In the genomic region with DNA sequence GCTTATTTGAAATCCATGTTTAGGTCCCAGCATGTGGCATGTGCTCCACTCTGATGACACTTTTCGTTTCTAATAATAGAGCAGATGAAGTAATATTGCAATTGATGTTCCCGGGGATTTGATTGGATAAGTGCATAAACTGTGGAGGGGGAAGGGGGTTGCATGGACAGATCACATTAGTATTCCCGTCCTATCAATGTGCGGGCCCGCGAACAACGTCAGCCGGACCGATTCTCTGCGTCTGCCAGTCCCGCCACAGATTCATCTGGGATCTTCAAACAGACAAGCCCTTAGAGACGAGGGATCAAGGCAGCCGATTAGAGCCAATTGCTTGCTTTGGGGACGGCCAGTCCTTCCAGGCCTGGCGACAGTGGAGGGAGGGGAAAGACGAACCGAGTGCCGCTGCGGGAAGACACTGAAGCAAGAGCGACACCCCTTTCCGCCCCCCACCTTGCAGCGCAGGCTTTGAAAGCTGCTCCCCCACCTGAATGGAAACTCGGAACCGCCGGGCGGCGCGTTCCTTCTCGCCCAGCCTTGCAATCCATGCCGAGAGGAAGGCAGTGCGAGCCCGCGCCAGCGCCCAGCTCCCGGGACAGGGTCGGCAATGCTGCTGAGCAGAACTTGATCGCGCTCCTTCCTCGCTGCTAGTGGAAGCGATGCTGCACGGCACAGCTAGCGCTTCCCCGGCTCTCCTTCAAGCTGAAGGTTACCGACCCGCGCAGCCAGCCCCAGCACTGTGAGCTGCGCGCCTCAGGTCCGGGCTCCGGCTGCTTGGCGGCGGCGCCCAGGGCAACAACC, we compare ENCODE assay signal across 1 cellular context.
A peak's percentile ranks its signal among the peaks of the same experiment; 100 is the strongest.
TF ChIP-seq lines count a peak whose summit lies in the region.

Gene RGS7BP (plus strand): TSS at position 247 of the 798 bp plus-strand sequence. CDS start 610 bp downstream, outside the sequence.

TF ChIP-seq in H1, 55 proteins besides CTCF, POLR2A, EP300 and RAD21 (continued from another document):
- TF ChIP-seq, protein P1, sequence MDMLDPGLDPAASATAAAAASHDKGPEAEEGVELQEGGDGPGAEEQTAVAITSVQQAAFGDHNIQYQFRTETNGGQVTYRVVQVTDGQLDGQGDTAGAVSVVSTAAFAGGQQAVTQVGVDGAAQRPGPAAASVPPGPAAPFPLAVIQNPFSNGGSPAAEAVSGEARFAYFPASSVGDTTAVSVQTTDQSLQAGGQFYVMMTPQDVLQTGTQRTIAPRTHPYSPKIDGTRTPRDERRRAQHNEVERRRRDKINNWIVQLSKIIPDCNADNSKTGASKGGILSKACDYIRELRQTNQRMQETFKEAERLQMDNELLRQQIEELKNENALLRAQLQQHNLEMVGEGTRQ (IDR thresholded peaks at IDR 0.05; ENCODE audit: low read length): no peak
- TF ChIP-seq GABPA (IDR thresholded peaks at IDR 0.05; ENCODE audit: borderline replicate concordance, insufficient read depth, low read length): 0 out of 2 replicates have a peak, but pooled peaks have one; percentile 59
- TF ChIP-seq BACH1 (IDR thresholded peaks at IDR 0.05; ENCODE audit: low read length): no peak
- TF ChIP-seq SUZ12 (IDR thresholded peaks at IDR 0.05; ENCODE audit: low read length): 0 out of 2 replicates have a peak, but pooled peaks have one; percentile 19
- no peak for TF ChIP-seq JUND (IDR thresholded peaks at IDR 0.05; ENCODE audit: low read length)
- peak; percentile 31; the same call in 1 of the 2 replicates for TF ChIP-seq PHF8 (conservative IDR thresholded peaks at IDR 0.05; ENCODE audit: low read depth, low read length)
- peak; percentile 15; the same call in 1 of the 2 replicates for TF ChIP-seq YY1 (IDR thresholded peaks at IDR 0.05; ENCODE audit: low read depth, low read length)
- no peak for TF ChIP-seq CHD7 (IDR thresholded peaks at IDR 0.05; ENCODE audit: insufficient replicate concordance, low read length)
- no peak for TF ChIP-seq SIX5 (IDR thresholded peaks at IDR 0.05; ENCODE audit: low read depth, low read length)
- TF ChIP-seq FOSL1 (IDR thresholded peaks at IDR 0.05; ENCODE audit: insufficient read depth, low read depth, low read length): no peak
- TF ChIP-seq GTF2F1 (IDR thresholded peaks at IDR 0.05; ENCODE audit: borderline replicate concordance, low read depth, low read length): no peak
- TF ChIP-seq MAFK (IDR thresholded peaks at IDR 0.05; ENCODE audit: low read depth, low read length): no peak
- TF ChIP-seq SP1 (IDR thresholded peaks at IDR 0.05; ENCODE audit: low read depth, low read length): no peak
- no peak for TF ChIP-seq SAP30 (IDR thresholded peaks at IDR 0.05; ENCODE audit: insufficient read depth, insufficient replicate concordance, low read length)
- TF ChIP-seq NRF1 (IDR thresholded peaks at IDR 0.05; ENCODE audit: low read depth, low read length): no peak
- peak; percentile 63 for TF ChIP-seq ASH2L (IDR thresholded peaks at IDR 0.05; ENCODE audit: low read length)
- TF ChIP-seq BRCA1 (IDR thresholded peaks at IDR 0.05; ENCODE audit: low read depth, low read length): no peak
- TF ChIP-seq CTBP2 (IDR thresholded peaks at IDR 0.05; ENCODE audit: borderline replicate concordance, insufficient read depth, insufficient read length, low read length): no peak
- TF ChIP-seq CHD1 (IDR thresholded peaks at IDR 0.05; ENCODE audit: low read depth, low read length): no peak
- TF ChIP-seq EGR1 (IDR thresholded peaks at IDR 0.05; ENCODE audit: borderline replicate concordance, low read depth, low read length): no peak
- no peak for TF ChIP-seq CEBPB (IDR thresholded peaks at IDR 0.05; ENCODE audit: low read depth, low read length)
- no peak; the same call in 1 of the 2 replicates for TF ChIP-seq RBBP5 (IDR thresholded peaks at IDR 0.05; ENCODE audit: borderline replicate concordance, low read depth, low read length)
- TF ChIP-seq CHD2 (IDR thresholded peaks at IDR 0.05; ENCODE audit: low read length): no peak
- no peak for TF ChIP-seq POU5F1 (IDR thresholded peaks at IDR 0.05; ENCODE audit: low read depth, low read length)
- TF ChIP-seq RNF2 (IDR thresholded peaks at IDR 0.05; ENCODE audit: borderline replicate concordance, low read depth, low read length, missing control alignments, poor library complexity, severe bottlenecking): no peak
- no peak for TF ChIP-seq HDAC6 (IDR thresholded peaks at IDR 0.05; ENCODE audit: low read depth, low read length)
- no peak for TF ChIP-seq SRF (IDR thresholded peaks at IDR 0.05; ENCODE audit: low read depth, low read length)
- TF ChIP-seq BCL11A (IDR thresholded peaks at IDR 0.05; ENCODE audit: low read depth in 2 of 2, low read length in 2 of 2): no peak
- TF ChIP-seq TAF7 (optimal IDR thresholded peaks at IDR 0.05; ENCODE audit: borderline replicate concordance, low read depth, low read length): no peak
- no peak for TF ChIP-seq CREB1 (IDR thresholded peaks at IDR 0.05)
- TF ChIP-seq JUN (IDR thresholded peaks at IDR 0.05; ENCODE audit: low read depth, low read length): no peak
- TF ChIP-seq, protein P2, sequence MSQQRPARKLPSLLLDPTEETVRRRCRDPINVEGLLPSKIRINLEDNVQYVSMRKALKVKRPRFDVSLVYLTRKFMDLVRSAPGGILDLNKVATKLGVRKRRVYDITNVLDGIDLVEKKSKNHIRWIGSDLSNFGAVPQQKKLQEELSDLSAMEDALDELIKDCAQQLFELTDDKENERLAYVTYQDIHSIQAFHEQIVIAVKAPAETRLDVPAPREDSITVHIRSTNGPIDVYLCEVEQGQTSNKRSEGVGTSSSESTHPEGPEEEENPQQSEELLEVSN (IDR thresholded peaks at IDR 0.05): no peak; the same call in 1 of the 2 replicates
- no peak for TF ChIP-seq SIRT6 (IDR thresholded peaks at IDR 0.05; ENCODE audit: low read length)
- TF ChIP-seq RFX5 (IDR thresholded peaks at IDR 0.05; ENCODE audit: borderline replicate concordance, low read depth, low read length): no peak
- TF ChIP-seq KDM4A (IDR thresholded peaks at IDR 0.05; ENCODE audit: low read depth, low read length, severe bottlenecking): peak; percentile 49
- no peak for TF ChIP-seq TCF12 (IDR thresholded peaks at IDR 0.05; ENCODE audit: low read depth, low read length)
- no peak for TF ChIP-seq KDM1A (IDR thresholded peaks at IDR 0.05; ENCODE audit: borderline replicate concordance, low read length)
- TF ChIP-seq ZNF274 (IDR thresholded peaks at IDR 0.05; ENCODE audit: borderline replicate concordance, extremely low read depth, low read length): no peak
- no peak for TF ChIP-seq RXRA (IDR thresholded peaks at IDR 0.05; ENCODE audit: insufficient read depth, low read depth, low read length)
- TF ChIP-seq SP4 (IDR thresholded peaks at IDR 0.05; ENCODE audit: low read length): no peak
